8 cellular contexts compared by ENCODE assay signal in genomic region chr9:95268681-95269080, GRCh38. TPM values are rescaled to one million over a fixed set of nuclear protein-coding genes. Genes with fewer than 3 reads are reported as not detected.
A peak's percentile ranks its signal among the peaks of the same experiment; 100 is the strongest.
DNase-seq lines count a peak whose midpoint lies in the region; ATAC-seq and TF ChIP-seq lines count a peak whose summit lies in the region.

No MANE protein-coding gene starts in this region.

- H3F3A ChIP-seq in smooth muscle cell (ENCODE audit: low read depth): no peaks in the 10 kb centered on the region

- ATAC-seq in foreskin keratinocyte: no peak
- ATAC-seq in GM18873 (IDR thresholded peaks at IDR 0.05; ENCODE audit: low FRiP score, unreplicated experiment): no peak
- no peak for ATAC-seq in GM21825 (IDR thresholded peaks at IDR 0.05; ENCODE audit: unreplicated experiment)

- peak; percentile 62 for DNase-seq in DMS53 treated with DMSO at 0.1 percent for 48 hours (lab: John Stamatoyannopoulos, UW; ENCODE audit: unreplicated experiment)
- peak; percentile 15 for DNase-seq in RPMI8226
- peak in 1 of 2 donors; percentile 30 for DNase-seq in foreskin keratinocyte
- no peak for DNase-seq in smooth muscle cell (lab: John Stamatoyannopoulos, UW; ENCODE audit: unreplicated experiment)
- no peak for DNase-seq in mesenteric fat pad (ENCODE audit: low spot score)

- 41% methylated on average over 2 of the region's 2 CpGs for WGBS in smooth muscle cell (ENCODE audit: low lambda C conversion rate)

- H3K27ac ChIP-seq in KOPT-K1 (ENCODE audit: low read depth, low read length, poor library complexity, severe bottlenecking) (peak overlapping the region; percentile 9), foreskin keratinocyte (no peak overlapping the region), smooth muscle cell (ENCODE audit: low read depth) (no peak overlapping the region)

- no peaks in the 10 kb centered on the region for H3K79me2 ChIP-seq in smooth muscle cell (ENCODE audit: low read depth)

- no peaks in the 10 kb centered on the region for H3K9me3 ChIP-seq in KOPT-K1 (ENCODE audit: insufficient read depth, low read length, poor library complexity, severe bottlenecking)
- H3K9me3 ChIP-seq in smooth muscle cell (replicated peaks; ENCODE audit: low read depth): no peaks in the 10 kb centered on the region

- no peaks in the 10 kb centered on the region for H3K36me3 ChIP-seq in KOPT-K1 (ENCODE audit: insufficient read depth, low read length)
- no peaks in the 10 kb centered on the region for H3K36me3 ChIP-seq in smooth muscle cell (ENCODE audit: low read depth)

- H3K4me3 ChIP-seq in smooth muscle cell: no peak overlapping the region

- H2AFZ ChIP-seq in smooth muscle cell (ENCODE audit: low read depth): no peak overlapping the region

- H4K20me1 ChIP-seq in smooth muscle cell (ENCODE audit: low read depth): peaks cover 6% of the 10 kb centered on the region

- TF ChIP-seq CTCF in foreskin keratinocyte (conservative IDR thresholded peaks at IDR 0.05) (peak; percentile 55), smooth muscle cell (IDR thresholded peaks at IDR 0.05; ENCODE audit: borderline replicate concordance, insufficient read depth, poor library complexity, severe bottlenecking) (peak; percentile 33)

- no peaks in the 10 kb centered on the region for H3K4me1 ChIP-seq in foreskin keratinocyte
- peaks cover 17% of the 10 kb centered on the region for H3K4me1 ChIP-seq in smooth muscle cell (ENCODE audit: low read depth)

- H3K27me3 ChIP-seq in foreskin keratinocyte (no peaks in the 10 kb centered on the region), smooth muscle cell (ENCODE audit: low read depth) (no peaks in the 10 kb centered on the region)

- no peak overlapping the region for H3K9ac ChIP-seq in smooth muscle cell (ENCODE audit: low read depth)

- no peak overlapping the region for H3K4me2 ChIP-seq in smooth muscle cell

RNA-seq across cellular contexts. Expression of gene FANCC, which starts 48.8 kb away (rescaled TPM):
- total RNA-seq in foreskin keratinocyte: 11.3 and 11.5 TPM in 2 replicates
- 6.2 and 7.3 TPM in 2 replicates for polyA plus RNA-seq in foreskin keratinocyte
- total RNA-seq in smooth muscle cell: 7.9 and 11.2 TPM in 2 replicates
- polyA plus RNA-seq in smooth muscle cell: 9.5 and 11.0 TPM in 2 replicates
- 8.8 TPM for total RNA-seq in mesenteric fat pad

Comparison
In these comparisons a context has a peak if more than half of its experiments do, and no peak if none do; other contexts are left out.
1. DNase-seq: peak in DMS53 treated with DMSO at 0.1 percent for 48 hours (single experiment) and RPMI8226 (single experiment); none in smooth muscle cell (single experiment) and mesenteric fat pad (single experiment).